In the genomic region with DNA sequence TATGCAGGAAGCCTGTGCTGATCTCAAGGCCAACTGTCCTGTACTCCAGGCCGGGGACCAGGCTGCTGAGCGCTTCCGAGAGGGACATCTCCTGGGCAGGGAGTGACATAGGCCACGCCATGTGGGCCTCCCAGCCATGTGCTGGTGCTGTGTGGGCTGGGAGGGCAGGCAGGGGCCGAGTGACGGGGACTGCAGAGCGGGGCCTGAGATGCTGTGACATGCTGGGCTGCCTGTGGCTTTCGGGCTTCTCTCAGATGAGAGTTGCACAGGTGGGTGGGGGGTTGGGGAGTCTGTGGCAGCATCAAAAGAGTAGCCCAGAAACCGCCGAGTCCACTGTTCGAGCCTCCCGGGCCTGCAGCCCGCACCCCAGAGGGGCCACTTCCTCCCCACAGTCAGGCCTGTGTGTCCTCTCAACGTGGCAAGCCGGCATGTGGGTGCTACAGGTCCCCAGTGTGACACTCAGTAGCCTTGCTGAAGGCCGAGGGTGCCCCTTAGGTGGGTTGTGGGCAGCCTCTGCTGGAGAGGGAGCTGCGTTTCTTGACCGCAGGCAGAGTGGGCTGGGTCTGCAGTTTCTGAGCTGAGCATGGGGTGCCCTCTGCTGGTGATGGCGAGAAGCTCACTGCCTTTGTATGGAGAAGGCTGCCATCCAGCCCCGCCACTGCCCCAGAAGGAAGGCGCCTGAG, we compare ENCODE assay signal across 8 cellular contexts.
DNase-seq lines count a peak whose midpoint lies in the region; ATAC-seq, FAIRE-seq and TF ChIP-seq lines count a peak whose summit lies in the region.

No MANE protein-coding gene starts in this region.

- DNase-seq in Calu3 (peak; percentile 93), HuH-7 (ENCODE audit: low spot score) (peak; percentile 96), RCC 7860 (ENCODE audit: low spot score) (peak; percentile 64), fibroblast of the aortic adventitia (ENCODE audit: low read depth) (peak; percentile 77), neural crest cell (ENCODE audit: low read depth, low spot score) (peak; percentile 95)
- DNase-seq in activated T-helper 1 cell treated with anti-CD3 and anti-CD28 coated beads, Interleukin-2, amount 50 U/mL, for 16 hours (ENCODE audit: low read depth in 1 of 2, low spot score in 1 of 2): peak; percentile 57 to 66
- peak; percentile 88 for DNase-seq in stimulated activated naive CD8-positive, alpha-beta T cell treated with anti-CD3 and anti-CD28 coated beads, Interleukin-15, Interleukin-2, amounts not matched to agents 100 U/mL and 50 U/mL, for 24 hours

- peak; percentile 80 for ATAC-seq in stimulated activated naive CD8-positive, alpha-beta T cell treated with anti-CD3 and anti-CD28 coated beads, Interleukin-15, Interleukin-2, amounts not matched to agents 100 U/mL and 50 U/mL, for 24 hours
- ATAC-seq in HG03025 (IDR thresholded peaks at IDR 0.05; ENCODE audit: low FRiP score, unreplicated experiment): no peak

- H3K9me3 Mint-ChIP-seq in Calu3 (ENCODE audit: low read depth, unreplicated experiment): no peaks in the 10 kb centered on the region
- H3K9me3 Mint-ChIP-seq in neural crest cell: no peaks in the 10 kb centered on the region

- TF ChIP-seq CTCF in Calu3 (IDR thresholded peaks at IDR 0.05; ENCODE audit: unreplicated experiment) (peak; percentile 93), fibroblast of the aortic adventitia (IDR thresholded peaks at IDR 0.05; ENCODE audit: insufficient read depth, low read length) (peak; percentile 92), neural crest cell (conservative IDR thresholded peaks at IDR 0.05) (peak; percentile 96)

- no peak overlapping the region for H3K4me3 ChIP-seq in fibroblast of the aortic adventitia (ENCODE audit: low read depth, low read length)

- H3K4me3 Mint-ChIP-seq in Calu3 (ENCODE audit: low read depth, unreplicated experiment) (peak overlapping the region; percentile 48), neural crest cell (no peak overlapping the region)

- H3K27ac Mint-ChIP-seq in Calu3 (ENCODE audit: unreplicated experiment) (peak overlapping the region; percentile 92), neural crest cell (ENCODE audit: unreplicated experiment) (no peak overlapping the region)

- no peak for FAIRE-seq in RCC 7860 (lab: Jason Lieb, UNC)

- H3K4me1 Mint-ChIP-seq in Calu3 (ENCODE audit: low read depth, unreplicated experiment) (peaks cover 38% of the 10 kb centered on the region), neural crest cell (no peaks in the 10 kb centered on the region)

- CTCF ChIA-PET in Calu3 (lab: Charles Lee): interaction anchor here (0.7 to 3.3 kb wide), 15 partner anchors 9 to 322 kb away, joined by 3 to 109 read pairs (median 6); a partner anchor contains a TSS

- no TSS peak for BruUV-seq in Calu3 (replicated peaks; lab: Mats Ljungman, UMichigan)

- H3K27me3 Mint-ChIP-seq in Calu3 (ENCODE audit: unreplicated experiment) (no peaks in the 10 kb centered on the region), neural crest cell (ENCODE audit: low read depth) (no peaks in the 10 kb centered on the region)

- intact Hi-C loops in Calu3 (cut with micrococcal nuclease; ENCODE audit: unreplicated experiment): loop anchor here (1.0 kb wide), 1 partner anchor 103 kb away; no protein-coding TSS in a partner anchor

- H3K36me3 Mint-ChIP-seq in Calu3 (ENCODE audit: insufficient read depth, unreplicated experiment): peaks cover 43% of the 10 kb centered on the region
- H3K36me3 Mint-ChIP-seq in neural crest cell (ENCODE audit: low read depth): no peaks in the 10 kb centered on the region
